17 cellular contexts compared by ENCODE assay signal in genomic region chr20:16350465-16350864, GRCh38.
A peak's percentile ranks its signal among the peaks of the same experiment; 100 is the strongest.
DNase-seq lines count a peak whose midpoint lies in the region; ATAC-seq and FAIRE-seq lines count a peak whose summit lies in the region.
"Had no signal": no experiment of that assay in that cellular context is flagged by ENCODE, and none has a peak within 500 bp of the region (broad histone marks: within the 10 kb centered on the region; RNA-seq: fewer than 3 reads in every experiment).

No MANE protein-coding gene starts in this region.

- in situ Hi-C loops in Caki2 (cut with HindIII; ENCODE audit: low pct_unique_long_range_greater_than_20kb, low sequenced_read_pairs) = no loop called here

- ATAC-seq in GM18520 (IDR thresholded peaks at IDR 0.05; ENCODE audit: unreplicated experiment) (no peak), HG03095 (IDR thresholded peaks at IDR 0.05; ENCODE audit: unreplicated experiment) (no peak)
- ATAC-seq: gastroesophageal sphincter; stimulated activated naive CD8-positive, alpha-beta T cell treated with anti-CD3 and anti-CD28 coated beads, Interleukin-15, Interleukin-2, amounts not matched to agents 100 U/mL and 50 U/mL, for 24 hours had no signal

- DNase-seq in Caki2 (ENCODE audit: low read depth) = peak; percentile 99
- peak; percentile 93 for DNase-seq in RCC 7860 (ENCODE audit: low spot score)
- peak; percentile 60 for DNase-seq in epithelial cell of prostate (ENCODE audit: low read depth, low spot score)
- DNase-seq in putamen (ENCODE audit: low spot score) = peak; percentile 22
- DNase-seq in NCI-H2081 treated with DMSO at 0.1 percent for 48 hours (lab: John Stamatoyannopoulos, UW) = no peak
- DNase-seq in NCI-H510A treated with DMSO at 0.1 percent for 48 hours (lab: John Stamatoyannopoulos, UW) = no peak
- DNase-seq: CD4-positive, CD25-positive, alpha-beta regulatory T cell; GF-D8; NCI-H2171; NK-92 treated with Interleukin-12 subunit alpha and Interleukin-12 subunit beta, amount 100 ng/mL, for 24 hours; stimulated activated CD4-positive, alpha-beta T cell treated with anti-CD3 and anti-CD28 coated beads, Interleukin-4, amount 100 ng/mL, for 4 hours; stimulated activated naive CD8-positive, alpha-beta T cell treated with anti-CD3 and anti-CD28 coated beads, Interleukin-15, Interleukin-2, amounts not matched to agents 100 U/mL and 50 U/mL, for 24 hours; uterus had no signal

- H3K27ac ChIP-seq in epithelial cell of prostate = no peak overlapping the region
- H3K27ac ChIP-seq: gastroesophageal sphincter, uterus had no signal

- peak; percentile 84 for FAIRE-seq in RCC 7860 (lab: Jason Lieb, UNC)
- FAIRE-seq: islet of Langerhans had no signal

Comparison
In these comparisons a context has a peak if more than half of its experiments do, and no peak if none do; other contexts are left out.
1. DNase-seq: peak in Caki2 (single experiment), RCC 7860 (single experiment), epithelial cell of prostate (single experiment) and putamen (single experiment); none in NCI-H2081 treated with DMSO at 0.1 percent for 48 hours (single experiment) and NCI-H510A treated with DMSO at 0.1 percent for 48 hours (single experiment).